In the genomic region with DNA sequence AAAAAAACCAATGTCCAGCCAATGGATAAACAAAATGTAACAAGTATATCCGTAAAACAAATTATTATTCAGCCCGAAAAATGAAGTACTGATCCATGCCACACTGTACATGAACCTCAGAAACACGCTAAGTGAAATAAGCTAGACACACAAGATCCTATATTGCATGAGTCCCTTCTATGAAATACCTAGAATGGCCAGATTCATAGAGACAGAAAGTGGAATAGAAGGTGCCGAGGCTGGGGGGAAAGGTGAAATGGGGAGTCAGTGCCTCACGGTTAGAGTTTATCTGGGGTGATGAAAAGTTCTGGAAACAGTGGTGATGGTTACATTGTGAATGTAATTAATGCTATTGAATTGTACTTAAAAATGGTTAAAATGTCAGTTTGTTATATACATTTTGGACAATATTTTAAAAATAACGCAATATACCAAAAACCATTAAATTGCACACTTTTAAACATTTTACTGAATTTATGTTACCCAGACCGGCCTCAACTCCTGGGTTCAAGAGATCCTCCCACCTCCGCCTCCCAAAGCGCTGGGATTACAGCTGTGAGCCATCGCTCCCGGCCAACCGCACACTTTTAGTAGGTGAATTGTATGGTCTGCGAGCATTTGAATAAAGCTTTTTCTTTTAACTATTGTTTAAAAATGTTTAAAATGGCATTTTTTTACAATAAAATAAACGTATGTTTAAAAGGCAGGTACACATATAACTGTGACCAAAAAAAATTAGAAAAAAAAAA, we compare ENCODE assay signal across 8 cellular contexts. TPM values are rescaled to one million over a fixed set of nuclear protein-coding genes. Genes with fewer than 3 reads are reported as not detected.
A peak's percentile ranks its signal among the peaks of the same experiment; 100 is the strongest.
DNase-seq lines count a peak whose midpoint lies in the region; ATAC-seq and TF ChIP-seq lines count a peak whose summit lies in the region.

No MANE protein-coding gene starts in this region.

- H3K79me2 ChIP-seq in DOHH2 (ENCODE audit: control insufficient read depth, low read length) = peaks cover 69% of the 10 kb centered on the region

- H3K27ac ChIP-seq in DOHH2 (ENCODE audit: low read depth, low read length) (peak overlapping the region; percentile 90), upper lobe of left lung (peak overlapping the region; percentile 54 to 96 (median 94)), substantia nigra (ENCODE audit: low read depth, low read length, poor library complexity, severe bottlenecking) (no peak overlapping the region)

- H4K20me1 ChIP-seq in DOHH2 (ENCODE audit: control insufficient read depth, insufficient read depth, low read depth, low read length) = peaks cover 19% of the 10 kb centered on the region

- H3K4me3 ChIP-seq in DOHH2 (ENCODE audit: low read length) (peak overlapping the region; percentile 97), adipocyte (ENCODE audit: low read length) (peak overlapping the region; percentile 98), lower leg skin (ENCODE audit: low read depth, poor library complexity, severe bottlenecking) (peak overlapping the region; percentile 22), upper lobe of left lung (peak overlapping the region; percentile 58 to 99 (median 94))
- peak overlapping the region; percentile 98 for H3K4me3 ChIP-seq in Jurkat, Clone E6-1 (ENCODE audit: low read length)

- H3K9me2 ChIP-seq in DOHH2 (replicated peaks; ENCODE audit: control insufficient read depth, low read length) = no peaks in the 10 kb centered on the region

- no peaks in the 10 kb centered on the region for H3K27me3 ChIP-seq in DOHH2 (ENCODE audit: control insufficient read depth, low read length)
- H3K27me3 ChIP-seq in adipocyte (replicated peaks; ENCODE audit: control insufficient read depth, insufficient read depth, low read length) = no peaks in the 10 kb centered on the region
- no peaks in the 10 kb centered on the region for H3K27me3 ChIP-seq in upper lobe of left lung

- peaks cover 9% of the 10 kb centered on the region for H3F3A ChIP-seq in DOHH2 (ENCODE audit: control insufficient read depth, insufficient read depth)

- no peak for TF ChIP-seq CTCF in DOHH2 (IDR thresholded peaks at IDR 0.05; ENCODE audit: low read depth, low read length, poor library complexity, severe bottlenecking)
- no peak for TF ChIP-seq CTCF in lower leg skin (IDR thresholded peaks at IDR 0.05)
- no peak for TF ChIP-seq CTCF in upper lobe of left lung (IDR thresholded peaks at IDR 0.05)

- H3K36me3 ChIP-seq in DOHH2 (ENCODE audit: control insufficient read depth, low read length) = peaks cover 50% of the 10 kb centered on the region
- H3K36me3 ChIP-seq in adipocyte (ENCODE audit: control insufficient read depth, insufficient read depth, low read length, severe bottlenecking) = no peaks in the 10 kb centered on the region
- H3K36me3 ChIP-seq in upper lobe of left lung = peaks cover 0 to 3% (median 0%) of the 10 kb centered on the region in 4 donors

- 8 to 10% methylated on average over 14 of the region's 14 CpGs for WGBS in lower leg skin, 2 donors
- WGBS in upper lobe of left lung, 2 donors = 11 to 12% methylated on average over 14 of the region's 14 CpGs

- TF ChIP-seq POLR2A in lower leg skin (IDR thresholded peaks at IDR 0.05) (no peak), upper lobe of left lung (IDR thresholded peaks at IDR 0.05) (no peak)

- H3K4me1 ChIP-seq in DOHH2 (ENCODE audit: control insufficient read depth, low read length) (peaks cover 28% of the 10 kb centered on the region), adipocyte (ENCODE audit: control insufficient read depth, insufficient read depth, low read length) (peaks cover 31% of the 10 kb centered on the region), upper lobe of left lung (peaks cover 14 to 41% (median 19%) of the 10 kb centered on the region in 4 donors)

- DNase-seq in Jurkat, Clone E6-1 (ENCODE audit: low read depth, low spot score) = no peak
- DNase-seq in adipocyte (ENCODE audit: low read depth) = peak; percentile 68
- peak in 1 of 2 donors; percentile 72 for DNase-seq in lower leg skin (ENCODE audit: low spot score in 2 of 2)
- no peak for DNase-seq in upper lobe of left lung
- DNase-seq in NCI-H446 (lab: John Stamatoyannopoulos, UW) = no peak
- no peak for DNase-seq in substantia nigra (lab: John Stamatoyannopoulos, UW)
- no peak for DNase-seq in SKM-1 treated with dmso at 0.1 percent for 144 hours (lab: John Stamatoyannopoulos, UW; ENCODE audit: unreplicated experiment)

- H3K9ac ChIP-seq in adipocyte (ENCODE audit: low read length) = peak overlapping the region; percentile 98

- no peak for ATAC-seq in upper lobe of left lung (ENCODE audit: low FRiP score in 2 of 2)

- H3K4me2 ChIP-seq in DOHH2 (ENCODE audit: low read length) = peak overlapping the region; percentile 91

- H3K9me3 ChIP-seq in DOHH2 (ENCODE audit: control insufficient read depth, insufficient read depth, low read length) (0 out of 2 replicates have a peak, but pooled peaks cover under 1% of the 10 kb centered on the region), adipocyte (ENCODE audit: control insufficient read depth, low read length) (no peaks in the 10 kb centered on the region), upper lobe of left lung (no peaks in the 10 kb centered on the region)

- no peak for TF ChIP-seq EP300 in upper lobe of left lung (IDR thresholded peaks at IDR 0.05)

- intact Hi-C loops in lower leg skin (cut with DNase I; ENCODE audit: low total_unique reads) = no loop called here

RNA-seq across cellular contexts. Expression of a gene that starts 2.1 kb away (rescaled TPM):
- polyA plus RNA-seq in Jurkat, Clone E6-1 (2012; ENCODE audit: insufficient read depth, insufficient read length) = 20.1 TPM
- total RNA-seq in lower leg skin (10 to 100 TPM; 23.9 to 35.4 (median 27.0) TPM), upper lobe of left lung (10 to 100 TPM; 22.2 to 33.5 (median 26.6) TPM)

RNA-seq across cellular contexts. Expression of a gene that starts 13.7 kb away (rescaled TPM):
- polyA plus RNA-seq in Jurkat, Clone E6-1 (2012; ENCODE audit: insufficient read depth, insufficient read length) = not detected
- total RNA-seq in lower leg skin (under 1 TPM in 1 of 4 donors, not detected in 3; 0.25 TPM), upper lobe of left lung (not detected)

Comparison
In these comparisons a context has a peak if more than half of its experiments do, and no peak if none do; other contexts are left out.
1. H3K4me3 ChIP-seq: peak in every context shown above with its lines; median percentile 98 in Jurkat, Clone E6-1; 98 in adipocyte; 97 in DOHH2; 94 in upper lobe of left lung; 22 in lower leg skin.